ENCODE assay signal across 26 cellular contexts in the genomic region with DNA sequence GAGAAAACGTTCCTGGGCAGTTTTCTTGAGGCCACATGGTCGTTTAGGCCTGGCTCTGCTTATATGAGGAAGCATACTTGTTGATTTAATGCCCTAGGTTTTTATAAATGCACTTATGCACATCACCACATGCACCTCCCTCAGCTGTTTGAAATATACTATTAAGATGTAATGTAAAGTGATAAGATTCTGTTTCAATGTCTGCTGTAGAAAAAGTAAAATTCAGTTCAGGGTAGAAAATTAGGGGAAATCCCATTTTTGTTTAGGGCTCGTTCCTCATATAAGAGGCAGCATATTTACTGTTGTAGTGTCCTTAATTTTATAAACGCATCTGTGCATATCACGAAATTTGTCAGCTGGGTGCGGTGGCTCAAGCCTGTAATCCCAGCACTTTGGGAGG.
"Had no signal": no experiment of that assay in that cellular context is flagged by ENCODE, and none has a peak within 500 bp of the region (broad histone marks: within the 10 kb centered on the region; RNA-seq: fewer than 3 reads in every experiment).

No MANE protein-coding gene starts in this region.

- H3K9me3 Mint-ChIP-seq: dendritic cell treated with granulocyte-macrophage colony-stimulating factor and Interleukin-4, amounts not matched to agents 40 ng/mL and 50 ng/mL, for 4 days; endodermal cell; nephron progenitor cell had no signal

- H3K4me3 Mint-ChIP-seq: dendritic cell treated with granulocyte-macrophage colony-stimulating factor and Interleukin-4, amounts not matched to agents 40 ng/mL and 50 ng/mL, for 4 days; endodermal cell; nephron progenitor cell; stimulated activated naive CD8-positive, alpha-beta T cell treated with anti-CD3 and anti-CD28 coated beads, Interleukin-15, amount 100 ng/mL, for 72 hours had no signal

- H3K9me3 ChIP-seq: gastrocnemius medialis, left lung, prostate gland, sigmoid colon, suprapubic skin, transverse colon, vagina had no signal

- H3K4me1 Mint-ChIP-seq: endodermal cell had no signal

- FAIRE-seq: colon, kidney had no signal

- DNase-seq: effector CD8-positive, alpha-beta T cell; endodermal cell; foreskin fibroblast; gastrocnemius medialis; head of caudate nucleus; kidney; left cardiac atrium; left lung; mesendoderm; midbrain; naive thymus-derived CD8-positive, alpha-beta T cell; nephron progenitor cell; nucleus accumbens; sigmoid colon; stimulated activated CD4-positive, alpha-beta T cell treated with anti-CD3 and anti-CD28 coated beads, Interleukin-4, amount 100 ng/mL, for 4 hours; stimulated activated naive CD4-positive, alpha-beta T cell; stimulated activated naive CD8-positive, alpha-beta T cell treated with anti-CD3 and anti-CD28 coated beads, Interleukin-15, amount 100 ng/mL, for 72 hours; transverse colon had no signal

- H3K36me3 ChIP-seq: gastrocnemius medialis, left lung, prostate gland, right atrium auricular region, sigmoid colon, suprapubic skin, transverse colon, vagina had no signal

- H3K27me3 ChIP-seq: gastrocnemius medialis, right atrium auricular region, sigmoid colon, suprapubic skin, transverse colon, vagina had no signal

- H3K27ac ChIP-seq: epithelial cell of prostate, gastrocnemius medialis, left lung, prostate gland, right atrium auricular region, sigmoid colon, suprapubic skin, transverse colon, vagina had no signal

- ATAC-seq: esophagus mucosa; gastrocnemius medialis; left cardiac atrium; left lung; naive thymus-derived CD8-positive, alpha-beta T cell; stimulated activated naive CD8-positive, alpha-beta T cell treated with anti-CD3 and anti-CD28 coated beads, Interleukin-15, amount 100 ng/mL, for 72 hours had no signal

- H3K4me3 ChIP-seq: gastrocnemius medialis, left lung, prostate gland, right atrium auricular region, sigmoid colon, suprapubic skin, transverse colon, vagina had no signal

- H3K27me3 Mint-ChIP-seq: naive thymus-derived CD8-positive, alpha-beta T cell; stimulated activated naive CD8-positive, alpha-beta T cell treated with anti-CD3 and anti-CD28 coated beads, Interleukin-15, amount 100 ng/mL, for 72 hours had no signal

- H3K4me1 ChIP-seq: gastrocnemius medialis, left lung, prostate gland, right atrium auricular region, sigmoid colon, suprapubic skin, transverse colon, vagina had no signal

- H3K27ac Mint-ChIP-seq: dendritic cell treated with granulocyte-macrophage colony-stimulating factor and Interleukin-4, amounts not matched to agents 40 ng/mL and 50 ng/mL, for 4 days; endodermal cell; nephron progenitor cell had no signal
